Comparison of ENCODE assay signal across 8 cellular contexts in genomic region chr7:134892002-134892693, GRCh38.
DNase-seq lines count a peak whose midpoint lies in the region; ATAC-seq and TF ChIP-seq lines count a peak whose summit lies in the region.

No MANE protein-coding gene starts in this region.

- TF ChIP-seq POLR2A in sigmoid colon (IDR thresholded peaks at IDR 0.05) = no peak

- intact Hi-C loops in sigmoid colon (cut with DNase I) = loop anchor here (5.0 kb wide), 3 partner anchors 40 to 200 kb away; no protein-coding TSS in a partner anchor

- peak overlapping the region; percentile 85 to 97 (median 94) for H3K27ac Mint-ChIP-seq in brain

- H3K9me3 ChIP-seq in iPS-18a (ENCODE audit: control insufficient read depth, low read depth, low read length) (peaks cover 5% of the 10 kb centered on the region), sigmoid colon (no peaks in the 10 kb centered on the region)

- H3K9me3 Mint-ChIP-seq in brain = peaks cover 10 to 20% (median 16%) of the 10 kb centered on the region in 5 experiments

- WGBS in sigmoid colon, 2 donors = 52 to 63% methylated on average over 10 of the region's 10 CpGs

- H3K36me3 ChIP-seq in iPS-18a (ENCODE audit: control insufficient read depth, low read depth, low read length) (no peaks in the 10 kb centered on the region), sigmoid colon (peaks cover 0 to 12% (median 2%) of the 10 kb centered on the region in 4 donors)

- TF ChIP-seq EP300 in sigmoid colon (IDR thresholded peaks at IDR 0.05) = no peak

- H3K36me3 Mint-ChIP-seq in brain = peaks cover 36% of the 10 kb centered on the region

- TF ChIP-seq CTCF in brain (conservative IDR thresholded peaks at IDR 0.05) = no peak
- TF ChIP-seq CTCF in sigmoid colon (IDR thresholded peaks at IDR 0.05) = no peak

- ATAC-seq in stimulated activated naive CD8-positive, alpha-beta T cell treated with anti-CD3 and anti-CD28 coated beads, Interleukin-15, Interleukin-2, amounts not matched to agents 100 U/mL and 50 U/mL, for 24 hours = no peak
- ATAC-seq in GM21737 (IDR thresholded peaks at IDR 0.05; ENCODE audit: unreplicated experiment) = no peak

- peaks cover 22% of the 10 kb centered on the region for H3K4me1 ChIP-seq in iPS-18a (ENCODE audit: control insufficient read depth, low read depth, low read length)
- H3K4me1 ChIP-seq in sigmoid colon = peaks cover 0 to 70% (median 59%) of the 10 kb centered on the region in 4 donors

- peak overlapping the region; percentile 87 to 95 (median 92) for H3K4me3 Mint-ChIP-seq in brain

- H3K27ac ChIP-seq in iPS-18a (ENCODE audit: low read length) = peak overlapping the region; percentile 86
- H3K27ac ChIP-seq in sigmoid colon = peak overlapping the region; percentile 78 to 88 (median 80)

- DNase-seq in GM03348 (ENCODE audit: low spot score) (peak; percentile 66), sigmoid colon (no peak), DMS153 (lab: John Stamatoyannopoulos, UW) (no peak), glomerular visceral epithelial cell (ENCODE audit: extremely low spot score) (no peak)
- DNase-seq in stimulated activated naive CD8-positive, alpha-beta T cell treated with anti-CD3 and anti-CD28 coated beads, Interleukin-15, Interleukin-2, amounts not matched to agents 100 U/mL and 50 U/mL, for 24 hours = no peak

- H3K27me3 Mint-ChIP-seq in brain = peaks cover 4% of the 10 kb centered on the region

- peaks cover 63% of the 10 kb centered on the region for H3K4me1 Mint-ChIP-seq in brain

- H3K27me3 ChIP-seq in iPS-18a (ENCODE audit: control insufficient read depth, insufficient read depth, low read length) (no peaks in the 10 kb centered on the region), sigmoid colon (no peaks in the 10 kb centered on the region)

- peak overlapping the region; percentile 76 for H3K9ac ChIP-seq in iPS-18a (ENCODE audit: low read length)

- H3K4me3 ChIP-seq in iPS-18a (ENCODE audit: low read length) = peak overlapping the region; percentile 92
- peak overlapping the region; percentile 30 to 41 (median 40) for H3K4me3 ChIP-seq in sigmoid colon
